Comparison of ENCODE assay signal across 8 cellular contexts in genomic region chr2:27626921-27627320, GRCh38. TPM values are rescaled to one million over a fixed set of nuclear protein-coding genes. Genes with fewer than 3 reads are reported as not detected.
DNase-seq lines count a peak whose midpoint lies in the region; ATAC-seq, FAIRE-seq and TF ChIP-seq lines count a peak whose summit lies in the region.
"Not testable (repeated sequence)": the region's sequence is repeated elsewhere in the genome, so short reads cannot be mapped to it uniquely, and the experiment has no call there.

No MANE protein-coding gene starts in this region.

- peak overlapping the region in 3 of 10 experiments; percentile 83 to 88 (median 86); a peak in 2 of 20 replicates for H3K4me3 ChIP-seq in BLaER1 treated with 17β-estradiol and CSF1 and Interleukin-3, amounts not matched to agents 10 nM and 100 nM
- not testable (repeated sequence) for H3K4me3 ChIP-seq in K562; fibroblast of lung (replicated peaks in 1 of 4; ENCODE audit: control extremely low read depth in 1 of 4, insufficient read depth in 1 of 4, low read depth in 3 of 4, low read length in 4 of 4); retinal pigment epithelial cell (ENCODE audit: low read length)

- H3K4me1 ChIP-seq in BLaER1 treated with 17β-estradiol and CSF1 and Interleukin-3, amounts not matched to agents 10 nM and 100 nM: peaks cover 38 to 48% (median 40%) of the 10 kb centered on the region in 10 experiments
- peaks cover 0 to 11% of the 10 kb centered on the region in 2 experiments; a peak in 4 of 5 replicates for H3K4me1 ChIP-seq in K562 (replicated peaks in 1 of 2; ENCODE audit: control insufficient read depth in 2 of 2, insufficient read depth in 2 of 2, low read length in 2 of 2)
- not testable (repeated sequence) for H3K4me1 ChIP-seq in fibroblast of lung (ENCODE audit: control insufficient read depth, extremely low read depth, insufficient read depth, low read length)

- not testable (repeated sequence) for TF ChIP-seq EP300 in K562 (IDR thresholded peaks at IDR 0.05; ENCODE audit: low read length)

- intact Hi-C loops in K562 (cut with micrococcal nuclease): loop anchor here (10.0 kb wide), 1 partner anchor 142 kb away; the partner anchor contains the start of gene IFT172

- H3K79me2 ChIP-seq in K562 (ENCODE audit: control insufficient read depth, insufficient read depth, low read length): peaks cover 19% of the 10 kb centered on the region
- not testable (repeated sequence) for H3K79me2 ChIP-seq in fibroblast of lung (ENCODE audit: control insufficient read depth, insufficient read depth, low read length)

- H3K9me3 Mint-ChIP-seq in T-helper 2 cell treated with Interferon-gamma antibody and Interleukin-4, amounts not matched to agents 5 μg/mL and 100 μg/mL, for 36 hours: not testable (repeated sequence)

- TF ChIP-seq CTCF in K562 (IDR thresholded peaks at IDR 0.05 in 2 of 3, conservative IDR thresholded peaks at IDR 0.05 in 1 of 3; ENCODE audit: insufficient read depth in 2 of 3, low read depth in 1 of 3, low read length in 3 of 3); fibroblast of lung (conservative IDR thresholded peaks at IDR 0.05 in 1 of 2, IDR thresholded peaks at IDR 0.05 in 1 of 2; ENCODE audit: low read depth in 1 of 2, low read length in 2 of 2); retinal pigment epithelial cell (conservative IDR thresholded peaks at IDR 0.05; ENCODE audit: low read depth, low read length): not testable (repeated sequence)

- in situ Hi-C loops in K562 (cut with MboI): not testable (repeated sequence)

- peak overlapping the region; percentile 32 for H3K27ac Mint-ChIP-seq in T-helper 2 cell treated with Interferon-gamma antibody and Interleukin-4, amounts not matched to agents 5 μg/mL and 100 μg/mL, for 36 hours

- not testable (repeated sequence) for H2AFZ ChIP-seq in K562 (ENCODE audit: low read depth, low read length); fibroblast of lung (ENCODE audit: low read length)

- H3K4me1 Mint-ChIP-seq in T-helper 2 cell treated with Interferon-gamma antibody and Interleukin-4, amounts not matched to agents 5 μg/mL and 100 μg/mL, for 36 hours (ENCODE audit: low read depth): peaks cover 32% of the 10 kb centered on the region

- WGBS in K562 (ENCODE audit: insufficient coverage, low coverage, missing lambda C conversion rate): 25% methylated on average over 3 of the region's 3 CpGs

- DNase-seq in HT1080 (ENCODE audit: low read depth): peak; percentile 38
- peak; percentile 43 for DNase-seq in NOMO-1 treated with DMSO at 0.1 percent for 48 hours (lab: John Stamatoyannopoulos, UW; ENCODE audit: unreplicated experiment)
- DNase-seq in T-helper 2 cell treated with Interferon-gamma antibody and Interleukin-4, amounts not matched to agents 5 μg/mL and 100 μg/mL, for 36 hours (ENCODE audit: low spot score): not testable (repeated sequence)
- DNase-seq in K562 (ENCODE audit: extremely low read depth in 1 of 4, low spot score in 3 of 4): peak in 1 of 4 experiments; percentile 33
- peak; percentile 12 to 27 for DNase-seq in fibroblast of lung (ENCODE audit: low read depth in 2 of 2)
- DNase-seq in kidney tubule cell (ENCODE audit: low spot score): peak; percentile 15
- peak; percentile 35 for DNase-seq in retinal pigment epithelial cell (ENCODE audit: low read depth)

- POLR2A ChIA-PET in K562 (lab: Yijun Ruan, JAX): interaction anchor here (0.9 to 2.5 kb wide), 3 partner anchors 19 to 218 kb away, joined by 3 to 5 read pairs (median 4); partner anchors contain the start of gene PPM1G

- not testable (repeated sequence) for H3K27me3 ChIP-seq in BLaER1 treated with 17β-estradiol and CSF1 and Interleukin-3, amounts not matched to agents 10 nM and 100 nM; K562 (ENCODE audit: control insufficient read depth in 2 of 2, insufficient read depth in 2 of 2, low read length in 2 of 2); fibroblast of lung (ENCODE audit: control insufficient read depth, insufficient read depth, low read length)

- H3K4me2 ChIP-seq in BLaER1 treated with 17β-estradiol and CSF1 and Interleukin-3, amounts not matched to agents 10 nM and 100 nM: peak overlapping the region; percentile 89 to 100 (median 98)
- not testable (repeated sequence) for H3K4me2 ChIP-seq in K562 (ENCODE audit: insufficient read depth, low read length); fibroblast of lung (ENCODE audit: extremely low read depth, insufficient read depth, low read length)

- FAIRE-seq in K562 (lab: Jason Lieb, UNC): peak; percentile 49

- H4K20me1 ChIP-seq in BLaER1 treated with 17β-estradiol and CSF1 and Interleukin-3, amounts not matched to agents 10 nM and 100 nM; K562 (replicated peaks; ENCODE audit: control insufficient read depth, insufficient read depth, low read length); fibroblast of lung (ENCODE audit: control insufficient read depth, extremely low read depth, insufficient read depth, low read length): not testable (repeated sequence)

- H3K9me3 ChIP-seq in BLaER1 treated with 17β-estradiol and CSF1 and Interleukin-3, amounts not matched to agents 10 nM and 100 nM (replicated peaks in 1 of 11); K562 (replicated peaks; ENCODE audit: control insufficient read depth, insufficient read depth, low read depth, low read length); fibroblast of lung (ENCODE audit: control insufficient read depth, insufficient read depth, low read depth, low read length): not testable (repeated sequence)

- not testable (repeated sequence) for H3K9me1 ChIP-seq in K562 (ENCODE audit: control insufficient read depth, insufficient read depth, low read length)

- ATAC-seq in K562: peak; percentile 16; the same call in 2 of the 3 replicates

- peaks cover 45 to 58% (median 50%) of the 10 kb centered on the region in 11 experiments for H3K36me3 ChIP-seq in BLaER1 treated with 17β-estradiol and CSF1 and Interleukin-3, amounts not matched to agents 10 nM and 100 nM
- peaks cover 54% of the 10 kb centered on the region for H3K36me3 ChIP-seq in K562 (ENCODE audit: control insufficient read depth, insufficient read depth, low read length)
- H3K36me3 ChIP-seq in fibroblast of lung (ENCODE audit: control insufficient read depth, insufficient read depth, low read length): not testable (repeated sequence)

- not testable (repeated sequence) for TF ChIP-seq POLR2A in K562 (conservative IDR thresholded peaks at IDR 0.05)

- H3K27ac ChIP-seq in BLaER1 treated with 17β-estradiol and CSF1 and Interleukin-3, amounts not matched to agents 10 nM and 100 nM: peak overlapping the region; percentile 31 to 94 (median 86); a peak in 21 of 22 replicates
- H3K27ac ChIP-seq in K562 (ENCODE audit: extremely low read depth, low read depth, low read length) (peak overlapping the region; percentile 37; the same call in 1 of the 3 replicates), fibroblast of lung (ENCODE audit: insufficient read depth, low read length) (peak overlapping the region; percentile 21)

- peaks cover 32% of the 10 kb centered on the region for H3K36me3 Mint-ChIP-seq in T-helper 2 cell treated with Interferon-gamma antibody and Interleukin-4, amounts not matched to agents 5 μg/mL and 100 μg/mL, for 36 hours (ENCODE audit: low read depth)

- CTCF ChIA-PET in K562 (lab: Yijun Ruan, JAX; ENCODE audit: low intra/inter-chr PET ratio): not testable (repeated sequence)

- TF ChIP-seq RAD21 in K562 (CRISPR knock-in tag; conservative IDR thresholded peaks at IDR 0.05 in 1 of 2, IDR thresholded peaks at IDR 0.05 in 1 of 2): not testable (repeated sequence)

- not testable (repeated sequence) for H3K27me3 Mint-ChIP-seq in T-helper 2 cell treated with Interferon-gamma antibody and Interleukin-4, amounts not matched to agents 5 μg/mL and 100 μg/mL, for 36 hours (ENCODE audit: low read depth)

- peak overlapping the region in 10 of 11 experiments; percentile 87 to 96 (median 90); a peak in 19 of 22 replicates for H3K9ac ChIP-seq in BLaER1 treated with 17β-estradiol and CSF1 and Interleukin-3, amounts not matched to agents 10 nM and 100 nM
- not testable (repeated sequence) for H3K9ac ChIP-seq in K562 (ENCODE audit: insufficient read depth in 1 of 2, low read depth in 2 of 2, low read length in 2 of 2); fibroblast of lung (ENCODE audit: insufficient read depth, low read length)

- not testable (repeated sequence) for BruUV-seq in K562 (replicated peaks; lab: Mats Ljungman, UMichigan)

- H3K4me3 Mint-ChIP-seq in T-helper 2 cell treated with Interferon-gamma antibody and Interleukin-4, amounts not matched to agents 5 μg/mL and 100 μg/mL, for 36 hours: not testable (repeated sequence)

RNA-seq across cellular contexts. Expression of gene CCDC121, which starts 1.9 kb away (rescaled TPM):
- 0.88 and 1.2 TPM in 2 replicates for total RNA-seq in HT1080 (2014; rRNA removed; shearing (Covaris generic))
- 1.3 and 1.6 TPM in 2 replicates for polyA plus RNA-seq in HT1080 (2015; cell fraction: cytosol; rRNA removed)
- 2.6 and 5.1 TPM in 2 replicates for polyA plus RNA-seq in HT1080 (2015; cell fraction: nucleus; rRNA removed)
- 3.0 and 6.7 TPM in 2 replicates for total RNA-seq in K562 (2011; cell fraction: chromatin; rRNA removed; ENCODE audit: low replicate concordance)
- 2.2 and 3.0 TPM in 2 replicates for total RNA-seq in K562 (2011; cell fraction: nucleolus; rRNA removed)
- 3.1 and 3.9 TPM in 2 replicates for total RNA-seq in K562 (2011; cell fraction: nucleoplasm; rRNA removed)
- total RNA-seq in K562 (2014; rRNA removed): 3.3 and 5.2 TPM in 2 replicates
- 4.2 TPM in 2 replicates for total RNA-seq in K562 (2014; rRNA removed; fragmentation: Illumina TruSeq; extraction: Trizol)
- 4.1 TPM in 2 replicates for total RNA-seq in K562 (2015; rRNA removed; fragmentation: Illumina TruSeq; extraction: Trizol)
- total RNA-seq in K562 (2021): 3.3 TPM in 2 replicates
- polyA plus RNA-seq in K562 (2011; rRNA removed): 4.4 TPM in 2 replicates
- polyA plus RNA-seq in K562 (2011; cell fraction: cytosol; rRNA removed): 1.3 and 2.2 TPM in 2 replicates
- polyA plus RNA-seq in K562 (2011; cell fraction: nucleus; rRNA removed): 2.9 and 5.5 TPM in 2 replicates
- polyA plus RNA-seq in K562 (2012): 2.5 and 4.2 TPM in 2 replicates
- 4.7 and 5.2 TPM in 2 replicates for polyA plus RNA-seq in K562 (2014; fragmentation: Illumina TruSeq; extraction: Trizol)
- polyA plus RNA-seq in K562 (2014; fragmentation: Nextera tagmentation; extraction: Ambion mirVana): 1 to 10 TPM; 2.2 to 4.2 TPM
- polyA plus RNA-seq in K562 (2014; rRNA removed): 3.2 and 3.4 TPM in 2 replicates
- polyA minus RNA-seq in K562 (2011; rRNA and poly(A)+ RNA removed): 2.6 and 3.7 TPM in 2 replicates
- 1.2 and 1.5 TPM in 2 replicates for polyA minus RNA-seq in K562 (2011; cell fraction: cytosol; rRNA and poly(A)+ RNA removed)
- polyA minus RNA-seq in K562 (2011; cell fraction: nucleus; rRNA and poly(A)+ RNA removed): 2.8 and 6.2 TPM in 2 replicates
- 1.8 and 2.0 TPM in 2 replicates for total RNA-seq in fibroblast of lung
- polyA plus RNA-seq in fibroblast of lung: 1.4 and 1.5 TPM in 2 replicates
- 0.98 and 1.0 TPM in 2 replicates for polyA plus RNA-seq in fibroblast of lung (2012)
- 0.48 TPM in 1 of 2 replicates, not detected in the other for polyA minus RNA-seq in fibroblast of lung (ENCODE audit: low replicate concordance)

RNA-seq across cellular contexts. Expression of gene GPN1, which starts 1.9 kb away (rescaled TPM):
- 42.3 and 52.9 TPM in 2 replicates for total RNA-seq in HT1080 (2014; rRNA removed; shearing (Covaris generic))
- 52.1 and 59.5 TPM in 2 replicates for polyA plus RNA-seq in HT1080 (2015; cell fraction: cytosol; rRNA removed)
- polyA plus RNA-seq in HT1080 (2015; cell fraction: nucleus; rRNA removed): 41.3 and 44.3 TPM in 2 replicates
- 32.8 and 34.8 TPM in 2 replicates for total RNA-seq in K562 (2011; cell fraction: chromatin; rRNA removed; ENCODE audit: low replicate concordance)
- total RNA-seq in K562 (2011; cell fraction: nucleolus; rRNA removed): 26.7 and 30.8 TPM in 2 replicates
- total RNA-seq in K562 (2011; cell fraction: nucleoplasm; rRNA removed): 38.6 and 50.1 TPM in 2 replicates
- 23.4 and 34.7 TPM in 2 replicates for total RNA-seq in K562 (2014; rRNA removed)
- total RNA-seq in K562 (2014; rRNA removed; fragmentation: Illumina TruSeq; extraction: Trizol): 48.2 and 54.7 TPM in 2 replicates
- 41.9 and 43.6 TPM in 2 replicates for total RNA-seq in K562 (2015; rRNA removed; fragmentation: Illumina TruSeq; extraction: Trizol)
- total RNA-seq in K562 (2021): 39.6 and 40.4 TPM in 2 replicates
- polyA plus RNA-seq in K562 (2011; rRNA removed): 80.4 and 98.1 TPM in 2 replicates
- 34.8 and 49.4 TPM in 2 replicates for polyA plus RNA-seq in K562 (2011; cell fraction: cytosol; rRNA removed)
- polyA plus RNA-seq in K562 (2011; cell fraction: nucleus; rRNA removed): 24.9 and 35.2 TPM in 2 replicates
- 38.9 and 47.2 TPM in 2 replicates for polyA plus RNA-seq in K562 (2012)
- polyA plus RNA-seq in K562 (2014; fragmentation: Illumina TruSeq; extraction: Trizol): 58.2 and 64.9 TPM in 2 replicates
- polyA plus RNA-seq in K562 (2014; fragmentation: Nextera tagmentation; extraction: Ambion mirVana): 100 to 1,000 TPM; 131 to 171 TPM
- 43.7 and 45.8 TPM in 2 replicates for polyA plus RNA-seq in K562 (2014; rRNA removed)
- polyA minus RNA-seq in K562 (2011; rRNA and poly(A)+ RNA removed): 69.4 and 75.5 TPM in 2 replicates
- polyA minus RNA-seq in K562 (2011; cell fraction: cytosol; rRNA and poly(A)+ RNA removed): 13.7 and 33.6 TPM in 2 replicates
- polyA minus RNA-seq in K562 (2011; cell fraction: nucleus; rRNA and poly(A)+ RNA removed): 28.9 and 39.1 TPM in 2 replicates
- total RNA-seq in fibroblast of lung: 29.5 and 34.5 TPM in 2 replicates
- 60.9 and 65.1 TPM in 2 replicates for polyA plus RNA-seq in fibroblast of lung
- polyA plus RNA-seq in fibroblast of lung (2012): 43.3 and 51.9 TPM in 2 replicates
- 14.1 and 19.7 TPM in 2 replicates for polyA minus RNA-seq in fibroblast of lung (ENCODE audit: low replicate concordance)

RNA-seq across cellular contexts. Expression of gene SUPT7L, which starts 36.5 kb away (rescaled TPM):
- total RNA-seq in HT1080 (2014; rRNA removed; shearing (Covaris generic)): 21.3 and 23.8 TPM in 2 replicates
- 18.0 and 18.6 TPM in 2 replicates for polyA plus RNA-seq in HT1080 (2015; cell fraction: cytosol; rRNA removed)
- 72.6 and 77.1 TPM in 2 replicates for polyA plus RNA-seq in HT1080 (2015; cell fraction: nucleus; rRNA removed)
- 36.5 and 68.4 TPM in 2 replicates for total RNA-seq in K562 (2011; cell fraction: chromatin; rRNA removed; ENCODE audit: low replicate concordance)
- total RNA-seq in K562 (2011; cell fraction: nucleolus; rRNA removed): 43.0 and 53.8 TPM in 2 replicates
- 48.5 and 58.2 TPM in 2 replicates for total RNA-seq in K562 (2011; cell fraction: nucleoplasm; rRNA removed)
- total RNA-seq in K562 (2014; rRNA removed): 22.0 and 28.6 TPM in 2 replicates
- total RNA-seq in K562 (2014; rRNA removed; fragmentation: Illumina TruSeq; extraction: Trizol): 39.6 and 40.3 TPM in 2 replicates
- total RNA-seq in K562 (2015; rRNA removed; fragmentation: Illumina TruSeq; extraction: Trizol): 39.6 and 40.2 TPM in 2 replicates
- total RNA-seq in K562 (2021): 38.1 and 38.6 TPM in 2 replicates
- polyA plus RNA-seq in K562 (2011; rRNA removed): 72.8 and 82.6 TPM in 2 replicates
- polyA plus RNA-seq in K562 (2011; cell fraction: cytosol; rRNA removed): 44.5 and 62.1 TPM in 2 replicates
- polyA plus RNA-seq in K562 (2011; cell fraction: nucleus; rRNA removed): 185 and 214 TPM in 2 replicates
- polyA plus RNA-seq in K562 (2012): 32.5 and 61.1 TPM in 2 replicates
- polyA plus RNA-seq in K562 (2014; fragmentation: Illumina TruSeq; extraction: Trizol): 52.6 and 58.8 TPM in 2 replicates
- 10 to 100 TPM; 25.1 to 40.1 TPM for polyA plus RNA-seq in K562 (2014; fragmentation: Nextera tagmentation; extraction: Ambion mirVana)
- polyA plus RNA-seq in K562 (2014; rRNA removed): 46.2 and 50.8 TPM in 2 replicates
- 40.4 and 42.9 TPM in 2 replicates for polyA minus RNA-seq in K562 (2011; rRNA and poly(A)+ RNA removed)
- polyA minus RNA-seq in K562 (2011; cell fraction: cytosol; rRNA and poly(A)+ RNA removed): 26.5 and 30.2 TPM in 2 replicates
- 58.3 and 79.8 TPM in 2 replicates for polyA minus RNA-seq in K562 (2011; cell fraction: nucleus; rRNA and poly(A)+ RNA removed)
- 18.5 and 27.2 TPM in 2 replicates for total RNA-seq in fibroblast of lung
- 28.5 and 29.9 TPM in 2 replicates for polyA plus RNA-seq in fibroblast of lung
- 20.0 and 21.3 TPM in 2 replicates for polyA plus RNA-seq in fibroblast of lung (2012)
- polyA minus RNA-seq in fibroblast of lung (ENCODE audit: low replicate concordance): 18.2 and 21.5 TPM in 2 replicates

RNA-seq across cellular contexts. Expression of gene SLC4A1AP, which starts 36.8 kb away (rescaled TPM):
- total RNA-seq in HT1080 (2014; rRNA removed; shearing (Covaris generic)): 22.6 and 26.1 TPM in 2 replicates
- polyA plus RNA-seq in HT1080 (2015; cell fraction: cytosol; rRNA removed): 17.5 and 20.0 TPM in 2 replicates
- 35.3 and 40.8 TPM in 2 replicates for polyA plus RNA-seq in HT1080 (2015; cell fraction: nucleus; rRNA removed)
- total RNA-seq in K562 (2011; cell fraction: chromatin; rRNA removed; ENCODE audit: low replicate concordance): 12.6 and 30.6 TPM in 2 replicates
- 8.3 and 9.2 TPM in 2 replicates for total RNA-seq in K562 (2011; cell fraction: nucleolus; rRNA removed)
- total RNA-seq in K562 (2011; cell fraction: nucleoplasm; rRNA removed): 13.4 and 13.7 TPM in 2 replicates
- total RNA-seq in K562 (2014; rRNA removed) (33.0 and 35.9 TPM in 2 replicates), K562 (2014; rRNA removed; fragmentation: Illumina TruSeq; extraction: Trizol) (35.3 and 38.5 TPM in 2 replicates), K562 (2015; rRNA removed; fragmentation: Illumina TruSeq; extraction: Trizol) (36.1 and 40.5 TPM in 2 replicates), K562 (2021) (23.4 and 25.6 TPM in 2 replicates), fibroblast of lung (25.2 and 28.4 TPM in 2 replicates)
- polyA plus RNA-seq in K562 (2011; rRNA removed) (14.8 and 16.6 TPM in 2 replicates), K562 (2014; fragmentation: Illumina TruSeq; extraction: Trizol) (36.2 and 39.9 TPM in 2 replicates), K562 (2014; fragmentation: Nextera tagmentation; extraction: Ambion mirVana) (10 to 100 TPM in 1 of 2 experiments, 1 to 10 TPM in 1; 8.1 to 13.3 TPM), K562 (2014; rRNA removed) (33.7 and 37.0 TPM in 2 replicates), fibroblast of lung (15.2 and 17.7 TPM in 2 replicates)
- 9.9 and 13.5 TPM in 2 replicates for polyA plus RNA-seq in K562 (2011; cell fraction: cytosol; rRNA removed)
- 10.7 and 11.9 TPM in 2 replicates for polyA plus RNA-seq in K562 (2011; cell fraction: nucleus; rRNA removed)
- polyA plus RNA-seq in K562 (2012): 21.8 and 23.1 TPM in 2 replicates
- polyA minus RNA-seq in K562 (2011; rRNA and poly(A)+ RNA removed): 15.4 and 15.9 TPM in 2 replicates
- polyA minus RNA-seq in K562 (2011; cell fraction: cytosol; rRNA and poly(A)+ RNA removed): 9.6 and 13.6 TPM in 2 replicates
- 8.3 and 14.3 TPM in 2 replicates for polyA minus RNA-seq in K562 (2011; cell fraction: nucleus; rRNA and poly(A)+ RNA removed)
- polyA plus RNA-seq in fibroblast of lung (2012): 16.3 and 20.7 TPM in 2 replicates
- 5.4 and 6.2 TPM in 2 replicates for polyA minus RNA-seq in fibroblast of lung (ENCODE audit: low replicate concordance)

RNA-seq across cellular contexts. Expression of gene ZNF512, which starts 44.1 kb away (rescaled TPM):
- 25.2 and 26.7 TPM in 2 replicates for total RNA-seq in HT1080 (2014; rRNA removed; shearing (Covaris generic))
- polyA plus RNA-seq in HT1080 (2015; cell fraction: cytosol; rRNA removed): 19.8 and 22.4 TPM in 2 replicates
- polyA plus RNA-seq in HT1080 (2015; cell fraction: nucleus; rRNA removed): 56.5 and 71.4 TPM in 2 replicates
- total RNA-seq in K562 (2011; cell fraction: chromatin; rRNA removed; ENCODE audit: low replicate concordance): 120 and 302 TPM in 2 replicates
- total RNA-seq in K562 (2011; cell fraction: nucleolus; rRNA removed): 36.5 and 48.2 TPM in 2 replicates
- total RNA-seq in K562 (2011; cell fraction: nucleoplasm; rRNA removed): 106 and 159 TPM in 2 replicates
- total RNA-seq in K562 (2014; rRNA removed): 44.4 and 47.8 TPM in 2 replicates
- 67.4 and 73.7 TPM in 2 replicates for total RNA-seq in K562 (2014; rRNA removed; fragmentation: Illumina TruSeq; extraction: Trizol)
- total RNA-seq in K562 (2015; rRNA removed; fragmentation: Illumina TruSeq; extraction: Trizol): 44.6 and 47.2 TPM in 2 replicates
- 53.6 and 56.5 TPM in 2 replicates for total RNA-seq in K562 (2021)
- polyA plus RNA-seq in K562 (2011; rRNA removed): 76.4 and 94.0 TPM in 2 replicates
- 21.4 and 54.4 TPM in 2 replicates for polyA plus RNA-seq in K562 (2011; cell fraction: cytosol; rRNA removed)
- 135 and 202 TPM in 2 replicates for polyA plus RNA-seq in K562 (2011; cell fraction: nucleus; rRNA removed)
- polyA plus RNA-seq in K562 (2012): 40.0 and 65.9 TPM in 2 replicates
- polyA plus RNA-seq in K562 (2014; fragmentation: Illumina TruSeq; extraction: Trizol): 79.0 and 101 TPM in 2 replicates
- 10 to 100 TPM; 24.7 to 77.9 TPM for polyA plus RNA-seq in K562 (2014; fragmentation: Nextera tagmentation; extraction: Ambion mirVana)
- 65.8 and 65.9 TPM in 2 replicates for polyA plus RNA-seq in K562 (2014; rRNA removed)
- polyA minus RNA-seq in K562 (2011; rRNA and poly(A)+ RNA removed): 116 and 117 TPM in 2 replicates
- 13.0 and 19.2 TPM in 2 replicates for polyA minus RNA-seq in K562 (2011; cell fraction: cytosol; rRNA and poly(A)+ RNA removed)
- 40.3 and 75.2 TPM in 2 replicates for polyA minus RNA-seq in K562 (2011; cell fraction: nucleus; rRNA and poly(A)+ RNA removed)
- total RNA-seq in fibroblast of lung: 16.4 and 23.6 TPM in 2 replicates
- 31.3 and 36.6 TPM in 2 replicates for polyA plus RNA-seq in fibroblast of lung
- polyA plus RNA-seq in fibroblast of lung (2012): 22.1 and 23.4 TPM in 2 replicates
- 8.7 and 20.1 TPM in 2 replicates for polyA minus RNA-seq in fibroblast of lung (ENCODE audit: low replicate concordance)

Comparison
In these comparisons a context has a peak if more than half of its experiments do, and no peak if none do; other contexts are left out.
1. H3K27ac ChIP-seq: peak in every context shown above with its lines; median percentile 86 in BLaER1 treated with 17β-estradiol and CSF1 and Interleukin-3, amounts not matched to agents 10 nM and 100 nM; 37 in K562; 21 in fibroblast of lung.